1 cellular context compared by ENCODE assay signal in genomic region chr17:50094243-50094752, GRCh38.
A peak's percentile ranks its signal among the peaks of the same experiment; 100 is the strongest.
TF ChIP-seq lines count a peak whose summit lies in the region.

No MANE protein-coding gene starts in this region.

TF ChIP-seq in A549, 52 proteins besides CTCF, POLR2A, EP300 and RAD21 (continued from another document):
- 0 out of 2 replicates have a peak, but pooled peaks have one; percentile 32 for TF ChIP-seq MAX (IDR thresholded peaks at IDR 0.05)
- TF ChIP-seq CHD2 (IDR thresholded peaks at IDR 0.05; ENCODE audit: low read length, partially characterized antibody) = no peak
- TF ChIP-seq FOSB (CRISPR knock-in tag; IDR thresholded peaks at IDR 0.05) = peak; percentile 67; the same call in 1 of the 2 replicates
- TF ChIP-seq CBX2 (IDR thresholded peaks at IDR 0.05; ENCODE audit: borderline replicate concordance, low read depth) = no peak
- no peak for TF ChIP-seq EHMT2 (IDR thresholded peaks at IDR 0.05; ENCODE audit: low read depth)
